In the genomic region with DNA sequence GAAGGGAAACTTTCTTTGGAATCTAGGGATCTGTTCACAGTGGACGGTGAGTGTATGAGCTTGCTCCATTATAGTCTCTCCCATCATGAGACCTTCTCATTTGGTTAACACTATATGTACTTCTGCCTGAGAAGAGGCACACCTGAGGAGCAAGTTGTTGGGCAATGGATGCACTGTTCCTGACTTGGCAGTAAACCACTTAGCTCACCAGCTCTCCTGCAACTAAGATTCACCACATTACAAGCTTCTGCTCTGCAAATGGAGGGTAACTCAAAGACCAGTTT, we compare ENCODE assay signal across 8 cellular contexts. TPM values are rescaled to one million over a fixed set of nuclear protein-coding genes. Genes with fewer than 3 reads are reported as not detected.
DNase-seq lines count a peak whose midpoint lies in the region; ATAC-seq and TF ChIP-seq lines count a peak whose summit lies in the region.

No MANE protein-coding gene starts in this region.

- no peaks in the 10 kb centered on the region for H4K20me1 ChIP-seq in Karpas-422 (ENCODE audit: insufficient read depth, low read depth, low read length)

- ATAC-seq in HG03280 (IDR thresholded peaks at IDR 0.05; ENCODE audit: unreplicated experiment) (no peak), HG03521 (IDR thresholded peaks at IDR 0.05; ENCODE audit: unreplicated experiment) (no peak)

- H3K79me2 ChIP-seq in Karpas-422 (ENCODE audit: low read length) = no peaks in the 10 kb centered on the region

- no peaks in the 10 kb centered on the region for H3K9me2 ChIP-seq in Karpas-422 (replicated peaks; ENCODE audit: insufficient read depth, low read length)

- H3K4me1 ChIP-seq in Karpas-422 (ENCODE audit: low read length) = peaks cover 22% of the 10 kb centered on the region

- H3K27ac ChIP-seq in Karpas-422 (ENCODE audit: low read length) = no peak overlapping the region

- no peak for DNase-seq in Karpas-422
- no peak for DNase-seq in endothelial cell (ENCODE audit: low spot score)
- no peak for DNase-seq in osteocyte (ENCODE audit: extremely low spot score, unreplicated experiment)
- no peak for DNase-seq in NCI-H2081 treated with DMSO at 0.1 percent for 48 hours (lab: John Stamatoyannopoulos, UW)
- DNase-seq in DMS53 treated with DMSO at 0.1 percent for 48 hours (lab: John Stamatoyannopoulos, UW; ENCODE audit: unreplicated experiment) = no peak

- peak overlapping the region; percentile 54 for H3K4me2 ChIP-seq in Karpas-422 (ENCODE audit: low read depth, low read length, poor library complexity, severe bottlenecking)

- H3K9me3 Mint-ChIP-seq in endothelial cell (ENCODE audit: unreplicated experiment) (no peaks in the 10 kb centered on the region), osteocyte (ENCODE audit: unreplicated experiment) (no peaks in the 10 kb centered on the region)

- peaks cover 36% of the 10 kb centered on the region for H3K4me1 Mint-ChIP-seq in endothelial cell (ENCODE audit: unreplicated experiment)
- peaks cover 52% of the 10 kb centered on the region for H3K4me1 Mint-ChIP-seq in osteocyte (ENCODE audit: unreplicated experiment)

- H3K4me3 ChIP-seq in GM08714 (ENCODE audit: low read length) = peak overlapping the region; percentile 73; the same call in 1 of the 2 replicates
- H3K4me3 ChIP-seq in Karpas-422 (ENCODE audit: low read length) = no peak overlapping the region

- no peaks in the 10 kb centered on the region for H3K36me3 Mint-ChIP-seq in endothelial cell (ENCODE audit: low read depth, unreplicated experiment)
- peaks cover 2% of the 10 kb centered on the region for H3K36me3 Mint-ChIP-seq in osteocyte (ENCODE audit: unreplicated experiment)

- H3K9ac ChIP-seq in Karpas-422 (ENCODE audit: low read length) = no peak overlapping the region

- H3K27ac Mint-ChIP-seq in endothelial cell (ENCODE audit: unreplicated experiment) (peak overlapping the region; percentile 62), osteocyte (ENCODE audit: unreplicated experiment) (peak overlapping the region; percentile 63)

- no peaks in the 10 kb centered on the region for H3K36me3 ChIP-seq in Karpas-422 (ENCODE audit: insufficient read depth, low read length)

- TF ChIP-seq CTCF in endothelial cell (IDR thresholded peaks at IDR 0.05; ENCODE audit: unreplicated experiment) (no peak), osteocyte (IDR thresholded peaks at IDR 0.05) (no peak)

- H3K4me3 Mint-ChIP-seq in endothelial cell (ENCODE audit: unreplicated experiment) (no peak overlapping the region), osteocyte (ENCODE audit: unreplicated experiment) (no peak overlapping the region)

- H3K9me3 ChIP-seq in Karpas-422 (ENCODE audit: low read length) = no peaks in the 10 kb centered on the region

- H3K27me3 Mint-ChIP-seq in endothelial cell (ENCODE audit: unreplicated experiment) (peaks cover 3% of the 10 kb centered on the region), osteocyte (ENCODE audit: unreplicated experiment) (no peaks in the 10 kb centered on the region)

- H3K27me3 ChIP-seq in Karpas-422 (ENCODE audit: low read length) = no peaks in the 10 kb centered on the region

- H2AFZ ChIP-seq in Karpas-422 (ENCODE audit: low read length) = no peak overlapping the region

RNA-seq across cellular contexts. Expression of a gene that starts 10.2 kb away (rescaled TPM):
- total RNA-seq in Karpas-422 (2014; rRNA removed; shearing (Covaris generic); ENCODE audit: low replicate concordance) = 4.9 and 6.2 TPM in 2 replicates
- total RNA-seq in endothelial cell (ENCODE audit: unreplicated experiment) (511 TPM), osteocyte (431 and 452 TPM in 2 replicates)

Comparison
In these comparisons a context has a peak if more than half of its experiments do, and no peak if none do; other contexts are left out.
1. RNA of a gene that starts 10.2 kb away (total RNA-seq): 511 TPM in endothelial cell (single experiment) and 431 to 452 TPM in osteocyte; 4.9 to 6.2 TPM in Karpas-422; every median in the first group is over 10 times any median in the second.